In genomic region chr21:25607151-25607811, GRCh38 we compare ENCODE assay signal across 8 cellular contexts. TPM values are rescaled to one million over a fixed set of nuclear protein-coding genes. Genes with fewer than 3 reads are reported as not detected.
DNase-seq lines count a peak whose midpoint lies in the region; ATAC-seq and TF ChIP-seq lines count a peak whose summit lies in the region.

TSS of gene MRPL39 (minus strand) at chr21:25607481. CDS start at chr21:25607475, 6 bp downstream.

- in situ Hi-C loops in HAP-1 (cut with MboI; ENCODE audit: low sequenced_read_pairs), result loop anchor here (5.0 to 25.0 kb wide), 2 partner anchors 125 to 1105 kb away; partner anchors contain the start of genes ATP5PF and GABPA

- H3K9me3 ChIP-seq in HAP-1, result no peaks in the 10 kb centered on the region
- no peaks in the 10 kb centered on the region for H3K9me3 ChIP-seq in MG63
- H3K9me3 ChIP-seq in neuron (ENCODE audit: low read length), result no peaks in the 10 kb centered on the region
- H3K9me3 ChIP-seq in subcutaneous abdominal adipose tissue (ENCODE audit: control insufficient read depth in 5 of 5, low read length in 5 of 5), result no peaks in the 10 kb centered on the region

- H3K4me1 ChIP-seq in HAP-1, result peaks cover 12% of the 10 kb centered on the region
- no peaks in the 10 kb centered on the region for H3K4me1 ChIP-seq in foreskin keratinocyte
- H3K4me1 ChIP-seq in neuron (ENCODE audit: insufficient read depth, low read length), result peaks cover 11% of the 10 kb centered on the region
- H3K4me1 ChIP-seq in subcutaneous abdominal adipose tissue (ENCODE audit: control insufficient read depth in 5 of 5, insufficient read depth in 5 of 5, low read length in 5 of 5), result peaks cover 0 to 27% (median 25%) of the 10 kb centered on the region in 5 donors

- H3K36me3 ChIP-seq in HAP-1 (replicated peaks) (peaks cover 28% of the 10 kb centered on the region), MG63 (peaks cover 21% of the 10 kb centered on the region), neuron (ENCODE audit: insufficient read depth, low read length) (peaks cover 40% of the 10 kb centered on the region), subcutaneous abdominal adipose tissue (ENCODE audit: control insufficient read depth in 5 of 5, insufficient read depth in 5 of 5, low read length in 5 of 5) (peaks cover 16 to 27% (median 18%) of the 10 kb centered on the region in 5 donors)

- H3K27ac ChIP-seq in foreskin keratinocyte (peak within 1 kb of the TSS; percentile 89), subcutaneous abdominal adipose tissue (ENCODE audit: low read depth, low read length) (peak within 1 kb of the TSS; percentile 75)

- H3K9ac ChIP-seq in subcutaneous abdominal adipose tissue (ENCODE audit: low read length in 5 of 5), result peak within 1 kb of the TSS; percentile 60 to 94 (median 88)

- peak within 1 kb of the TSS; percentile 95 for H2AFZ ChIP-seq in neuron (ENCODE audit: low read depth, low read length)

- TF ChIP-seq CTCF in foreskin keratinocyte (conservative IDR thresholded peaks at IDR 0.05), result peak; percentile 79

- H3K4me3 ChIP-seq in HAP-1 (peak within 1 kb of the TSS; percentile 94), MG63 (peak within 1 kb of the TSS; percentile 93), neuron (ENCODE audit: low read length) (peak within 1 kb of the TSS; percentile 71), subcutaneous abdominal adipose tissue (ENCODE audit: low read depth in 1 of 5, low read length in 5 of 5) (peak within 1 kb of the TSS; percentile 74 to 93 (median 90))

- H3K27me3 ChIP-seq in HAP-1 (ENCODE audit: low read depth), result no peaks in the 10 kb centered on the region
- no peaks in the 10 kb centered on the region for H3K27me3 ChIP-seq in MG63
- no peaks in the 10 kb centered on the region for H3K27me3 ChIP-seq in foreskin keratinocyte
- H3K27me3 ChIP-seq in neuron (ENCODE audit: insufficient read depth, low read length), result no peaks in the 10 kb centered on the region
- H3K27me3 ChIP-seq in subcutaneous abdominal adipose tissue (ENCODE audit: control insufficient read depth in 5 of 5, insufficient read depth in 4 of 5, low read length in 5 of 5), result no peaks in the 10 kb centered on the region

- peak; percentile 94 for ATAC-seq in foreskin keratinocyte

- DNase-seq in GDM1 (lab: John Stamatoyannopoulos, UW) (peak; percentile 79), HAP-1 (ENCODE audit: low spot score in 2 of 2) (peak; percentile 86 to 96), MG63 (peak; percentile 88), SIG-M5 (lab: John Stamatoyannopoulos, UW) (peak; percentile 40), activated gamma-delta T cell treated with Interleukin-2 at 50 U/mL for 16 hours (peak; percentile 83), foreskin keratinocyte (peak; percentile 66 to 82)

RNA-seq across cellular contexts. Expression of gene MRPL39, which starts in this region (rescaled TPM):
- 43.0 and 49.9 TPM in 2 replicates for total RNA-seq in MG63 (2014; rRNA removed; shearing (Covaris generic); ENCODE audit: low replicate concordance)
- 53.7 and 59.0 TPM in 2 replicates for total RNA-seq in foreskin keratinocyte
- polyA plus RNA-seq in foreskin keratinocyte, result 51.1 and 62.0 TPM in 2 replicates

Comparison
In these comparisons a context has a peak if more than half of its experiments do, and no peak if none do; other contexts are left out.
1. Peak in every context shown above with its lines: DNase-seq, ATAC-seq, H3K4me3 ChIP-seq and H3K27ac ChIP-seq.
2. DNase-seq: peak in every context shown above with its lines; median percentile 91 in HAP-1; 88 in MG63; 83 in activated gamma-delta T cell treated with Interleukin-2 at 50 U/mL for 16 hours; 79 in GDM1; 74 in foreskin keratinocyte; 40 in SIG-M5.